1 cellular context compared by ENCODE assay signal in the genomic region with DNA sequence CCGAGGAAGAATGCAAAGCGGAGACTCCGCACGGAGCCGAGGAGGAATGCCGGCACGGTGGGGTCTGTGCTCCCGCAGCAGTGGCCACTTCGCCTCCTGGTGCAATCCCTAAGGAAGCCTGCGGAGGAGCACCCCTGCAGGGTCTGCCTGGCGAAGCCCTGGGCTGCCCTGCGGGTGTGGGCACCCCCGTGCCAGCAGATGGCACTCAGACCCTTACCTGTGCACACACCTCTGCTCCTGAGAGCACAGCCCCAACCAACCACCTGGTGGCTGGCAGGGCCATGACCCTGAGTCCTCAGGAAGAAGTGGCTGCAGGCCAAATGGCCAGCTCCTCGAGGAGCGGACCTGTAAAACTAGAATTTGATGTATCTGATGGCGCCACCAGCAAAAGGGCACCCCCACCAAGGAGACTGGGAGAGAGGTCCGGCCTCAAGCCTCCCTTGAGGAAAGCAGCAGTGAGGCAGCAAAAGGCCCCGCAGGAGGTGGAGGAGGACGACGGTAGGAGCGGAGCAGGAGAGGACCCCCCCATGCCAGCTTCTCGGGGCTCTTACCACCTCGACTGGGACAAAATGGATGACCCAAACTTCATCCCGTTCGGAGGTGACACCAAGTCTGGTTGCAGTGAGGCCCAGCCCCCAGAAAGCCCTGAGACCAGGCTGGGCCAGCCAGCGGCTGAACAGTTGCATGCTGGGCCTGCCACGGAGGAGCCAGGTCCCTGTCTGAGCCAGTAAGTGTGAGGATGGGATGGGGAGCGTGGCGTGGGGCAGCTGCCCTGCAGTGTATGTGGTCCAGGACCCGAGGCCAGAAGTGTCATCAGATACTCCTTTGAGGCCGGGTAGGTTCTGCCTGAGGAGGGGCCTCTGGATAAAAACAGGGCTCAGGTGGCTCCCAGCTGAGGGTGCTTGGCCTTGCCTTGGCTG.
TF ChIP-seq lines count a peak whose summit lies in the region.

No MANE protein-coding gene starts in this region.

TF ChIP-seq in WTC11, 78 proteins besides CTCF, POLR2A, EP300 and RAD21 (continued from another document):
- TF ChIP-seq ZNF425 (CRISPR knock-in tag; conservative IDR thresholded peaks at IDR 0.05) (no peak), ELF4 (CRISPR knock-in tag; IDR thresholded peaks at IDR 0.05; ENCODE audit: low read depth) (no peak), FOXK1 (CRISPR knock-in tag; IDR thresholded peaks at IDR 0.05) (no peak), ZNF317 (CRISPR knock-in tag; IDR thresholded peaks at IDR 0.05; ENCODE audit: borderline replicate concordance, low read depth) (no peak), ESRRA (CRISPR knock-in tag; IDR thresholded peaks at IDR 0.05; ENCODE audit: borderline replicate concordance) (no peak), NFYB (CRISPR knock-in tag; conservative IDR thresholded peaks at IDR 0.05; ENCODE audit: low read depth) (no peak), PRRX2 (CRISPR knock-in tag; IDR thresholded peaks at IDR 0.05) (no peak)
- TF ChIP-seq, protein P1, sequence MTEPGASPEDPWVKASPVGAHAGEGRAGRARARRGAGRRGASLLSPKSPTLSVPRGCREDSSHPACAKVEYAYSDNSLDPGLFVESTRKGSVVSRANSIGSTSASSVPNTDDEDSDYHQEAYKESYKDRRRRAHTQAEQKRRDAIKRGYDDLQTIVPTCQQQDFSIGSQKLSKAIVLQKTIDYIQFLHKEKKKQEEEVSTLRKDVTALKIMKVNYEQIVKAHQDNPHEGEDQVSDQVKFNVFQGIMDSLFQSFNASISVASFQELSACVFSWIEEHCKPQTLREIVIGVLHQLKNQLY (CRISPR knock-in tag; IDR thresholded peaks at IDR 0.05): no peak
